ENCODE assay signal across 17 cellular contexts in genomic region chr15:57171414-57171813, GRCh38.
DNase-seq lines count a peak whose midpoint lies in the region; ATAC-seq, FAIRE-seq and TF ChIP-seq lines count a peak whose summit lies in the region.
"Had no signal": no experiment of that assay in that cellular context is flagged by ENCODE, and none has a peak within 500 bp of the region (broad histone marks: within the 10 kb centered on the region; RNA-seq: fewer than 3 reads in every experiment).

No MANE protein-coding gene starts in this region.

- TF ChIP-seq CTCF in HepG2 (CRISPR knock-in tag; IDR thresholded peaks at IDR 0.05) (no peak), right lobe of liver (IDR thresholded peaks at IDR 0.05) (no peak), bronchial epithelial cell (IDR thresholded peaks at IDR 0.05; ENCODE audit: insufficient read depth, low read length, severe bottlenecking) (no peak)

- H3K4me1 ChIP-seq in HepG2 (ENCODE audit: insufficient read depth, low read length): peaks cover 15% of the 10 kb centered on the region
- H3K4me1 ChIP-seq in right lobe of liver: peaks cover 0 to 16% (median 0%) of the 10 kb centered on the region in 4 donors

- H3K4me3 Mint-ChIP-seq in T-helper 2 cell treated with Interferon-gamma antibody and Interleukin-4, amounts not matched to agents 5 μg/mL and 100 μg/mL, for 36 hours: no peak overlapping the region
- H3K4me3 Mint-ChIP-seq: CD8-positive, alpha-beta memory T cell had no signal

- H2AFZ ChIP-seq in HepG2 (ENCODE audit: low read length): no peak overlapping the region

- no peak for TF ChIP-seq RAD21 in HepG2 (CRISPR knock-in tag; IDR thresholded peaks at IDR 0.05)

- H3K9me3 ChIP-seq in HepG2 (ENCODE audit: low read length): no peaks in the 10 kb centered on the region
- no peaks in the 10 kb centered on the region for H3K9me3 ChIP-seq in right lobe of liver
- H3K9me3 ChIP-seq: MG63 had no signal

- no peaks in the 10 kb centered on the region for H3K9me3 Mint-ChIP-seq in T-helper 2 cell treated with Interferon-gamma antibody and Interleukin-4, amounts not matched to agents 5 μg/mL and 100 μg/mL, for 36 hours
- H3K9me3 Mint-ChIP-seq: CD8-positive, alpha-beta memory T cell had no signal

- H3K27me3 Mint-ChIP-seq in T-helper 2 cell treated with Interferon-gamma antibody and Interleukin-4, amounts not matched to agents 5 μg/mL and 100 μg/mL, for 36 hours (ENCODE audit: low read depth): no peaks in the 10 kb centered on the region
- H3K27me3 Mint-ChIP-seq: CD8-positive, alpha-beta memory T cell had no signal

- H3K27ac ChIP-seq in HepG2 (ENCODE audit: extremely low read length, insufficient read depth, low read length): no peak overlapping the region
- H3K27ac ChIP-seq in right lobe of liver: no peak overlapping the region

- DNase-seq in HepG2 (ENCODE audit: low spot score): no peak
- no peak for DNase-seq in right lobe of liver
- DNase-seq in NCI-H69 (lab: John Stamatoyannopoulos, UW): peak; percentile 71
- peak; percentile 26 for DNase-seq in bronchial epithelial cell (ENCODE audit: low read depth)
- DNase-seq in UCSD-AML1 (lab: John Stamatoyannopoulos, UW; ENCODE audit: unreplicated experiment): no peak
- DNase-seq in GM12892 (ENCODE audit: insufficient read length): no peak
- DNase-seq in T-helper 2 cell treated with Interferon-gamma antibody and Interleukin-4, amounts not matched to agents 5 μg/mL and 100 μg/mL, for 36 hours (ENCODE audit: low spot score): no peak
- DNase-seq in NCI-H345 treated with DMSO at 0.1 percent for 48 hours (lab: John Stamatoyannopoulos, UW; ENCODE audit: unreplicated experiment): no peak
- DNase-seq: C1 segment of cervical spinal cord; CD8-positive, alpha-beta memory T cell; Karpas-422; MG63; NCI-H1417 treated with DMSO at 0.1 percent for 48 hours; NCI-H187 treated with DMSO at 0.1 percent for 48 hours; NCI-H2171; NCI-H446 had no signal

- H3K27ac Mint-ChIP-seq in T-helper 2 cell treated with Interferon-gamma antibody and Interleukin-4, amounts not matched to agents 5 μg/mL and 100 μg/mL, for 36 hours: no peak overlapping the region
- H3K27ac Mint-ChIP-seq: CD8-positive, alpha-beta memory T cell had no signal

- TF ChIP-seq POLR2A in HepG2 (IDR thresholded peaks at IDR 0.05; ENCODE audit: insufficient read depth in 1 of 2, low read depth in 2 of 2, low read length in 2 of 2) (no peak), right lobe of liver (IDR thresholded peaks at IDR 0.05) (no peak), GM12892 (IDR thresholded peaks at IDR 0.05; ENCODE audit: low read depth, low read length) (no peak)

- no peaks in the 10 kb centered on the region for H3K79me2 ChIP-seq in HepG2 (ENCODE audit: insufficient read depth, low read length)

- POLR2A ChIA-PET in HepG2 (lab: Yijun Ruan, JAX): no interaction called here

- no peak overlapping the region for H3K4me2 ChIP-seq in HepG2 (ENCODE audit: low read depth, low read length)

- no peak overlapping the region for H3K9ac ChIP-seq in HepG2 (ENCODE audit: insufficient read depth, low read depth, low read length)

- no peak for TF ChIP-seq EP300 in HepG2 (IDR thresholded peaks at IDR 0.05; ENCODE audit: low read depth in 2 of 2, low read length in 2 of 2)
- TF ChIP-seq EP300 in HepG2 (CRISPR knock-in tag; IDR thresholded peaks at IDR 0.05; ENCODE audit: borderline replicate concordance): no peak

- peaks cover 6% of the 10 kb centered on the region for H3K36me3 Mint-ChIP-seq in T-helper 2 cell treated with Interferon-gamma antibody and Interleukin-4, amounts not matched to agents 5 μg/mL and 100 μg/mL, for 36 hours (ENCODE audit: low read depth)

- H4K20me1 ChIP-seq in HepG2 (ENCODE audit: insufficient read depth, low read length): no peaks in the 10 kb centered on the region

- H3K36me3 ChIP-seq in HepG2 (replicated peaks in 1 of 2; ENCODE audit: control insufficient read depth in 1 of 2, insufficient read depth in 2 of 2, low read length in 2 of 2) (peaks cover 1 to 8% of the 10 kb centered on the region in 2 experiments; a peak in 2 of 5 replicates), right lobe of liver (no peaks in the 10 kb centered on the region), bronchial epithelial cell (ENCODE audit: control insufficient read depth, insufficient read depth, low read length) (no peaks in the 10 kb centered on the region)

- intact Hi-C loops in HepG2 (cut with micrococcal nuclease; ENCODE audit: unreplicated experiment): no loop called here
- intact Hi-C loops in right lobe of liver (cut with DNase I): no loop called here

- in situ Hi-C loops in HepG2 (cut with HindIII; ENCODE audit: extremely low pct_ligation_motif_present, low pct_unique_long_range_greater_than_20kb): loop anchor here (25.0 kb wide), 1 partner anchor 366 kb away; no protein-coding TSS in a partner anchor

- ATAC-seq in HepG2: no peak
- no peak for ATAC-seq in right lobe of liver
- ATAC-seq: Right ventricle myocardium inferior had no signal

- FAIRE-seq in HepG2 (lab: Jason Lieb, UNC) (no peak), bronchial epithelial cell (lab: Jason Lieb, UNC) (no peak), GM12892 (lab: Jason Lieb, UNC) (no peak)

- H3K27me3 ChIP-seq in HepG2 (ENCODE audit: control insufficient read depth in 1 of 2, insufficient read depth in 2 of 2, low read length in 2 of 2) (no peaks in the 10 kb centered on the region), right lobe of liver (no peaks in the 10 kb centered on the region), bronchial epithelial cell (ENCODE audit: control insufficient read depth, insufficient read depth, low read length) (no peaks in the 10 kb centered on the region)
- H3K27me3 ChIP-seq: MG63 had no signal

- BruUV-seq in HepG2 (replicated peaks; lab: Mats Ljungman, UMichigan): no TSS peak

- whole genome bisulfite sequencing in HepG2 (ENCODE audit: low lambda C conversion rate): 96% methylated on average over 1 of the region's 1 CpG
- WGBS in right lobe of liver (ENCODE audit: insufficient coverage, low coverage, low lambda C conversion rate, missing lambda C conversion rate): 100% methylated on average over 1 of the region's 1 CpG

- CTCF ChIA-PET in HepG2 (lab: Yijun Ruan, JAX; ENCODE audit: low intra/inter-chr PET ratio, low total read pairs): no interaction called here

- H3K4me3 ChIP-seq in HepG2 (replicated peaks in 1 of 3; ENCODE audit: insufficient read depth in 1 of 3, low read depth in 2 of 3, low read length in 3 of 3): no peak overlapping the region
- no peak overlapping the region for H3K4me3 ChIP-seq in right lobe of liver
- no peak overlapping the region for H3K4me3 ChIP-seq in bronchial epithelial cell (ENCODE audit: low read depth, low read length)
- H3K4me3 ChIP-seq: MG63 had no signal

- no peaks in the 10 kb centered on the region for H3K4me1 Mint-ChIP-seq in T-helper 2 cell treated with Interferon-gamma antibody and Interleukin-4, amounts not matched to agents 5 μg/mL and 100 μg/mL, for 36 hours (ENCODE audit: low read depth)

TF ChIP-seq in HepG2, 621 proteins besides CTCF, POLR2A, EP300 and RAD21:
- TF ChIP-seq ATF7 (IDR thresholded peaks at IDR 0.05) (peak; percentile 36; the same call in 1 of the 2 replicates), ATF7 (CRISPR knock-in tag; IDR thresholded peaks at IDR 0.05) (no peak), ZNF75D (CRISPR knock-in tag; IDR thresholded peaks at IDR 0.05; ENCODE audit: borderline replicate concordance) (no peak)

Comparison
In these comparisons a context has a peak if more than half of its experiments do, and no peak if none do; other contexts are left out.
1. DNase-seq: peak in NCI-H69 (single experiment) and bronchial epithelial cell (single experiment); none in HepG2 (single experiment), right lobe of liver (0 of 3), UCSD-AML1 (single experiment), GM12892 (single experiment), T-helper 2 cell treated with Interferon-gamma antibody and Interleukin-4, amounts not matched to agents 5 μg/mL and 100 μg/mL, for 36 hours (single experiment) and NCI-H345 treated with DMSO at 0.1 percent for 48 hours (single experiment).